In genomic region chr12:52582971-52583456, GRCh38 we compare ENCODE assay signal across 9 cellular contexts. TPM values are rescaled to one million over a fixed set of nuclear protein-coding genes. Genes with fewer than 3 reads are reported as not detected.
DNase-seq lines count a peak whose midpoint lies in the region; ATAC-seq, FAIRE-seq and TF ChIP-seq lines count a peak whose summit lies in the region.
"Had no signal": no experiment of that assay in that cellular context is flagged by ENCODE, and none has a peak within 500 bp of the region (broad histone marks: within the 10 kb centered on the region; RNA-seq: fewer than 3 reads in every experiment).

No MANE protein-coding gene starts in this region.

- no peak for TF ChIP-seq EP300 in H1 (IDR thresholded peaks at IDR 0.05; ENCODE audit: borderline replicate concordance in 1 of 2, low read depth in 2 of 2, low read length in 2 of 2)

- H3K4me3 Mint-ChIP-seq in memory B cell: no peak overlapping the region

- H3K9me3 ChIP-seq in BE2C: no peaks in the 10 kb centered on the region
- no peaks in the 10 kb centered on the region for H3K9me3 ChIP-seq in H1 (ENCODE audit: insufficient read depth in 2 of 2, low read depth in 1 of 2, low read length in 1 of 2)

- H3K4me1 Mint-ChIP-seq in memory B cell: no peaks in the 10 kb centered on the region

- H3K36me3 ChIP-seq in BE2C (no peaks in the 10 kb centered on the region), H1 (ENCODE audit: control insufficient read depth in 2 of 4, insufficient read depth in 4 of 4, low read length in 3 of 4) (no peaks in the 10 kb centered on the region)

- H2BK15ac ChIP-seq in H1 (ENCODE audit: low read length): 0 out of 2 replicates have a peak overlapping the region, but pooled peaks have one; percentile 77

- peaks cover 7% of the 10 kb centered on the region for H3K27me3 Mint-ChIP-seq in memory B cell

- no peak overlapping the region for H2BK120ac ChIP-seq in H1 (replicated peaks; ENCODE audit: low read depth, low read length)

- TF ChIP-seq POLR2A in H1 (IDR thresholded peaks at IDR 0.05; ENCODE audit: control extremely low read depth in 1 of 2, low read depth in 2 of 2, low read length in 2 of 2): no peak

- TF ChIP-seq CTCF in BE2C (IDR thresholded peaks at IDR 0.05; ENCODE audit: low read depth, low read length): peak; percentile 74
- peak; percentile 58 to 90 (median 86) for TF ChIP-seq CTCF in H1 (IDR thresholded peaks at IDR 0.05; ENCODE audit: control extremely low read depth in 1 of 3, insufficient read depth in 1 of 3, low read depth in 1 of 3, low read length in 3 of 3)

- peak overlapping the region; percentile 23; the same call in 1 of the 2 replicates for H2BK12ac ChIP-seq in H1 (ENCODE audit: low read depth, low read length)

- H3K14ac ChIP-seq in H1 (ENCODE audit: insufficient read length): no peak overlapping the region

- no peaks in the 10 kb centered on the region for H3K79me1 ChIP-seq in H1 (ENCODE audit: low read depth, low read length)

- no peak overlapping the region for H3K4ac ChIP-seq in H1 (replicated peaks; ENCODE audit: insufficient read length, low read depth, low read length)

- DNase-seq in BE2C (peak; percentile 52), HCEC 1CT (peak; percentile 26), NCI-H526 treated with DMSO at 0.1 percent for 48 hours (lab: John Stamatoyannopoulos, UW) (peak; percentile 75), H1 (ENCODE audit: low read depth in 1 of 2, low spot score in 2 of 2) (peak; percentile 21 to 78), memory B cell (ENCODE audit: low spot score in 2 of 2) (no peak)
- peak; percentile 87 for DNase-seq in activated CD8-positive, alpha-beta memory T cell treated with anti-CD3 and anti-CD28 coated beads for 24 hours
- peak; percentile 24 to 42 for DNase-seq in stimulated activated CD8-positive, alpha-beta memory T cell treated with anti-CD3 and anti-CD28 coated beads, Interleukin-2, amount 100 ng/mL, for 1 hour (ENCODE audit: low read depth in 2 of 2)

- POLR2A ChIA-PET in H1 (lab: Charles Lee; ENCODE audit: partially characterized antibody): no interaction called here

- H4K5ac ChIP-seq in H1 (ENCODE audit: insufficient read length, low read depth, low read length): no peak overlapping the region

- H3K9me3 Mint-ChIP-seq in memory B cell: no peaks in the 10 kb centered on the region

- H3K4me2 ChIP-seq in H1 (ENCODE audit: insufficient read depth in 1 of 2, low read depth in 2 of 2, low read length in 2 of 2): peak overlapping the region in 1 of 2 experiments; percentile 13; a peak in 1 of 4 replicates

- H4K91ac ChIP-seq in H1 (replicated peaks; ENCODE audit: insufficient read length, low read length): no peak overlapping the region

- H2AFZ ChIP-seq in H1 (ENCODE audit: low read length): peak overlapping the region; percentile 54; the same call in 1 of the 2 replicates

- ATAC-seq in memory B cell (ENCODE audit: low read depth): peak; percentile 53
- no peak for ATAC-seq in HG02852 (IDR thresholded peaks at IDR 0.05; ENCODE audit: unreplicated experiment)

- CTCF ChIA-PET in H1 (lab: Charles Lee; ENCODE audit: partially characterized antibody): interaction anchor here (0.7 to 23.2 kb wide), 61 partner anchors 8 to 442 kb away, joined by 3 to 502 read pairs (median 4); partner anchors contain the start of genes KRT6A, KRT74 and KRT85

- 35% methylated on average over 7 of the region's 7 CpGs; no CpG with 5 or more reads in 1 of the 2 experiments for WGBS in H1 (ENCODE audit: extremely low coverage in 1 of 2, insufficient coverage in 1 of 2, insufficient read length in 1 of 2, insufficient replicate concordance in 2 of 2, low coverage in 1 of 2, low lambda C conversion rate in 2 of 2, missing lambda C conversion rate in 1 of 2), 2 experiments

- H4K8ac ChIP-seq in H1 (ENCODE audit: extremely low read depth, insufficient read depth, low read length): 0 out of 2 replicates have a peak overlapping the region, but pooled peaks have one; percentile 29

- H2BK5ac ChIP-seq in H1 (ENCODE audit: low read depth, low read length): peak overlapping the region; percentile 26; the same call in 1 of the 2 replicates

- H3K27ac Mint-ChIP-seq in memory B cell: no peak overlapping the region

- no peak overlapping the region for H3K18ac ChIP-seq in H1 (ENCODE audit: extremely low read depth, low read length)

- H3K9ac ChIP-seq in H1 (replicated peaks in 1 of 4; ENCODE audit: extremely low read depth in 1 of 4, low read depth in 3 of 4, low read length in 3 of 4): no peak overlapping the region

- no peaks in the 10 kb centered on the region for H3K4me1 ChIP-seq in BE2C
- H3K4me1 ChIP-seq in H1 (replicated peaks in 1 of 4; ENCODE audit: control insufficient read depth in 3 of 4, insufficient read depth in 4 of 4, low read length in 3 of 4): no peaks in the 10 kb centered on the region

- peak; percentile 76 for FAIRE-seq in H1 (lab: Jason Lieb, UNC)

- H3K23ac ChIP-seq in H1 (ENCODE audit: insufficient read length): no peak overlapping the region

- H3K4me3 ChIP-seq in BE2C (ENCODE audit: low read depth, low read length) (no peak overlapping the region), H1 (ENCODE audit: extremely low read depth in 1 of 4, insufficient read depth in 2 of 4, low read depth in 3 of 4, low read length in 4 of 4) (no peak overlapping the region)

- peaks cover 23% of the 10 kb centered on the region for H3K27me3 ChIP-seq in BE2C
- no peaks in the 10 kb centered on the region; a peak in 1 of 7 replicates for H3K27me3 ChIP-seq in H1 (replicated peaks in 1 of 4; ENCODE audit: control insufficient read depth in 3 of 4, extremely low read depth in 1 of 4, insufficient read depth in 3 of 4, low read length in 3 of 4)

- no peak overlapping the region for H2BK20ac ChIP-seq in H1 (ENCODE audit: low read length)

- H3K36me3 Mint-ChIP-seq in memory B cell: no peaks in the 10 kb centered on the region

- H2AK5ac ChIP-seq in H1 (ENCODE audit: low read depth, low read length): no peak overlapping the region

- H4K20me1 ChIP-seq in H1 (replicated peaks in 1 of 2; ENCODE audit: control insufficient read depth in 1 of 2, insufficient read depth in 2 of 2, low read length in 2 of 2): no peaks in the 10 kb centered on the region

- H3K56ac ChIP-seq in H1 (replicated peaks; ENCODE audit: insufficient read length, low read depth, low read length): no peak overlapping the region

- H3K79me2 ChIP-seq in H1 (ENCODE audit: control insufficient read depth in 1 of 2, insufficient read depth in 2 of 2, low read length in 2 of 2): no peaks in the 10 kb centered on the region

- H3K27ac ChIP-seq in H1 (ENCODE audit: low read depth, low read length): no peak overlapping the region

- no peaks in the 10 kb centered on the region for H3K23me2 ChIP-seq in H1 (ENCODE audit: low read depth, low read length)

- peak; percentile 90 to 92 for TF ChIP-seq RAD21 in H1 (IDR thresholded peaks at IDR 0.05 in 1 of 2, conservative IDR thresholded peaks at IDR 0.05 in 1 of 2; ENCODE audit: low read depth in 2 of 2, low read length in 2 of 2)

TF ChIP-seq in H1, 55 proteins besides CTCF, POLR2A, EP300 and RAD21 (continues in another document):
- no peak for TF ChIP-seq CHD2 (IDR thresholded peaks at IDR 0.05; ENCODE audit: low read length)
- no peak for TF ChIP-seq RNF2 (IDR thresholded peaks at IDR 0.05; ENCODE audit: borderline replicate concordance, low read depth, low read length, missing control alignments, poor library complexity, severe bottlenecking)

RNA-seq across cellular contexts. Expression of gene KRT74, which starts 9.4 kb away (rescaled TPM):
- not detected for polyA plus RNA-seq in BE2C (2012; ENCODE audit: insufficient read depth, insufficient read length, low read depth)
- not detected in 2 replicates for total RNA-seq in H1 (2021; fragmentation: NEBNext Ultra II Directional; extraction: Animal tissue kit (Norgen Biotek cat#: 25700))
- polyA plus RNA-seq in H1 (2011; rRNA removed): not detected in 2 replicates
- polyA plus RNA-seq in H1 (2011; cell fraction: cytosol; rRNA removed): not detected
- polyA plus RNA-seq in H1 (2011; cell fraction: nucleus; rRNA removed): not detected
- polyA plus RNA-seq in H1 (2012, experiment 1 of 2): not detected in 4 replicates
- polyA plus RNA-seq in H1 (2012, experiment 2 of 2): not detected
- polyA plus RNA-seq in H1 (2013, experiment 1 of 2): not detected
- not detected for polyA plus RNA-seq in H1 (2013, experiment 2 of 2)
- not detected in 2 replicates for polyA minus RNA-seq in H1 (2011; rRNA and poly(A)+ RNA removed)
- polyA minus RNA-seq in H1 (2011; cell fraction: cytosol; rRNA and poly(A)+ RNA removed): not detected
- not detected for polyA minus RNA-seq in H1 (2011; cell fraction: nucleus; rRNA and poly(A)+ RNA removed)
- total RNA-seq: urinary bladder had no signal
- polyA plus RNA-seq: urinary bladder had no signal

RNA-seq across cellular contexts. Expression of gene KRT72, which starts 18.2 kb away (rescaled TPM):
- polyA plus RNA-seq in BE2C (2012; ENCODE audit: insufficient read depth, insufficient read length, low read depth): not detected
- not detected in 2 replicates for total RNA-seq in H1 (2021; fragmentation: NEBNext Ultra II Directional; extraction: Animal tissue kit (Norgen Biotek cat#: 25700))
- not detected in 2 replicates for polyA plus RNA-seq in H1 (2011; rRNA removed)
- not detected for polyA plus RNA-seq in H1 (2011; cell fraction: cytosol; rRNA removed)
- polyA plus RNA-seq in H1 (2011; cell fraction: nucleus; rRNA removed): not detected
- not detected in 4 replicates for polyA plus RNA-seq in H1 (2012, experiment 1 of 2)
- not detected for polyA plus RNA-seq in H1 (2012, experiment 2 of 2)
- not detected for polyA plus RNA-seq in H1 (2013, experiment 1 of 2)
- not detected for polyA plus RNA-seq in H1 (2013, experiment 2 of 2)
- not detected in 2 replicates for polyA minus RNA-seq in H1 (2011; rRNA and poly(A)+ RNA removed)
- not detected for polyA minus RNA-seq in H1 (2011; cell fraction: cytosol; rRNA and poly(A)+ RNA removed)
- polyA minus RNA-seq in H1 (2011; cell fraction: nucleus; rRNA and poly(A)+ RNA removed): not detected
- total RNA-seq: urinary bladder had no signal
- polyA plus RNA-seq: urinary bladder had no signal

RNA-seq across cellular contexts. Expression of gene KRT71, which starts 30.1 kb away (rescaled TPM):
- polyA plus RNA-seq in BE2C (2012; ENCODE audit: insufficient read depth, insufficient read length, low read depth): not detected
- not detected in 2 replicates for total RNA-seq in H1 (2021; fragmentation: NEBNext Ultra II Directional; extraction: Animal tissue kit (Norgen Biotek cat#: 25700))
- polyA plus RNA-seq in H1 (2011; rRNA removed): not detected in 2 replicates
- not detected for polyA plus RNA-seq in H1 (2011; cell fraction: cytosol; rRNA removed)
- polyA plus RNA-seq in H1 (2011; cell fraction: nucleus; rRNA removed): not detected
- polyA plus RNA-seq in H1 (2012, experiment 1 of 2): not detected in 4 replicates
- not detected for polyA plus RNA-seq in H1 (2012, experiment 2 of 2)
- not detected for polyA plus RNA-seq in H1 (2013, experiment 1 of 2)
- not detected for polyA plus RNA-seq in H1 (2013, experiment 2 of 2)
- polyA minus RNA-seq in H1 (2011; rRNA and poly(A)+ RNA removed): not detected in 2 replicates
- not detected for polyA minus RNA-seq in H1 (2011; cell fraction: cytosol; rRNA and poly(A)+ RNA removed)
- polyA minus RNA-seq in H1 (2011; cell fraction: nucleus; rRNA and poly(A)+ RNA removed): not detected
- total RNA-seq: urinary bladder had no signal
- polyA plus RNA-seq: urinary bladder had no signal

RNA-seq across cellular contexts. Expression of gene KRT73, which starts 35.3 kb away (rescaled TPM):
- not detected for polyA plus RNA-seq in BE2C (2012; ENCODE audit: insufficient read depth, insufficient read length, low read depth)
- total RNA-seq in H1 (2021; fragmentation: NEBNext Ultra II Directional; extraction: Animal tissue kit (Norgen Biotek cat#: 25700)): not detected in 2 replicates
- polyA plus RNA-seq in H1 (2011; rRNA removed): not detected in 2 replicates
- polyA plus RNA-seq in H1 (2011; cell fraction: cytosol; rRNA removed): not detected
- not detected for polyA plus RNA-seq in H1 (2011; cell fraction: nucleus; rRNA removed)
- polyA plus RNA-seq in H1 (2012, experiment 1 of 2): not detected in 4 replicates
- polyA plus RNA-seq in H1 (2012, experiment 2 of 2): not detected
- not detected for polyA plus RNA-seq in H1 (2013, experiment 1 of 2)
- not detected for polyA plus RNA-seq in H1 (2013, experiment 2 of 2)
- not detected in 2 replicates for polyA minus RNA-seq in H1 (2011; rRNA and poly(A)+ RNA removed)
- polyA minus RNA-seq in H1 (2011; cell fraction: cytosol; rRNA and poly(A)+ RNA removed): not detected
- polyA minus RNA-seq in H1 (2011; cell fraction: nucleus; rRNA and poly(A)+ RNA removed): not detected
- polyA plus RNA-seq: urinary bladder had no signal

Comparison
In these comparisons a context has a peak if more than half of its experiments do, and no peak if none do; other contexts are left out.
1. DNase-seq: peak in BE2C (single experiment), HCEC 1CT (single experiment), NCI-H526 treated with DMSO at 0.1 percent for 48 hours (single experiment), activated CD8-positive, alpha-beta memory T cell treated with anti-CD3 and anti-CD28 coated beads for 24 hours (single experiment), H1 (2 of 2) and stimulated activated CD8-positive, alpha-beta memory T cell treated with anti-CD3 and anti-CD28 coated beads, Interleukin-2, amount 100 ng/mL, for 1 hour (2 of 2); none in memory B cell (0 of 2).